ENCODE assay signal across 8 cellular contexts in the genomic region with DNA sequence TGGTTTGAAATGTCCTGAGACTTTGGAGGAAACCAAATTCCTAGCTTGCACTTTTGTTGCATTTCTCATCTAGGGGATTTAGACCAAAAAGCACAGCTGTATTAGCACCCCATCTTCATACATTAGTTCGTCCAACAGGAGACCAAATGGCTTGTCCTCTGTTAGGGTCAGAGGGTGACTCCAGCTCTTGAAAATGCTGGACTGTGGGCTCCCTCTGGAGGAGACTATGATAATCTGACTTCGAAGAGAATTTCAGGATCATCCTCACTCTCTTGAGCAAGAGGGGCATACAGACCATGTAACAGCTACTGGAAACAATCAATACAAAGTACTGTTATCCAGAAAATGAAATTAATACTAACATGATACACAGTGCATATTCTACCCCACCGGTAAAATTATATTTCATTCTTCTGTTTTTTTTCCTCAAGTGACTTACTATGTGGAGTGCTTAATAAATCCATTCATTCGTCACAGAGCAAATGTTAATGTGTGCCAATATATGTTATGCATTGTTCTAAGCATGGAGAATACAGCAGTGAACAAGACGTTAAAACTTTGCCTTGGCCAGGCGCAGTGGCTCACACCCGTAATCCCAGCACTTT.
A peak's percentile ranks its signal among the peaks of the same experiment; 100 is the strongest.
DNase-seq lines count a peak whose midpoint lies in the region; ATAC-seq lines count a peak whose summit lies in the region.

No MANE protein-coding gene starts in this region.

- intact Hi-C loops in left ventricle myocardium superior (cut with micrococcal nuclease): loop anchor here (1.0 kb wide), 1 partner anchor 105 kb away; no protein-coding TSS in a partner anchor

- DNase-seq in ELF-1 (ENCODE audit: low read depth, low spot score): peak; percentile 63
- DNase-seq in HuH-7.5 (ENCODE audit: low spot score): peak; percentile 24
- peak; percentile 66 for DNase-seq in RPMI7951 (ENCODE audit: low read depth)
- DNase-seq in amygdala (lab: John Stamatoyannopoulos, UW): peak in 33 of 56 donors; percentile 1 to 69 (median 13)
- no peak for DNase-seq in left ventricle myocardium superior
- peak; percentile 64 for DNase-seq in putamen (ENCODE audit: low spot score)

- ATAC-seq in left ventricle myocardium superior: peak; percentile 94
- ATAC-seq in HG03045 (IDR thresholded peaks at IDR 0.05; ENCODE audit: unreplicated experiment): no peak
- ATAC-seq in GM18873 (IDR thresholded peaks at IDR 0.05; ENCODE audit: low FRiP score, unreplicated experiment): no peak
